ENCODE assay signal across 8 cellular contexts in genomic region chr22:23282089-23282501, GRCh38.
DNase-seq lines count a peak whose midpoint lies in the region; ATAC-seq and TF ChIP-seq lines count a peak whose summit lies in the region.

No MANE protein-coding gene starts in this region.

- no peak overlapping the region for H3K4me3 Mint-ChIP-seq in WTC11

- ATAC-seq in psoas muscle (peak; percentile 47 to 68 (median 58)), HG03571 (IDR thresholded peaks at IDR 0.05; ENCODE audit: unreplicated experiment) (no peak), HG03521 (IDR thresholded peaks at IDR 0.05; ENCODE audit: unreplicated experiment) (no peak), GM18907 (IDR thresholded peaks at IDR 0.05; ENCODE audit: unreplicated experiment) (no peak), WTC11 (no peak)

- H3K27ac Mint-ChIP-seq in WTC11: no peak overlapping the region

- no peak overlapping the region for H2AFZ ChIP-seq in OCI-LY7 (ENCODE audit: low read length)

- H3K36me3 Mint-ChIP-seq in WTC11: peaks cover 31% of the 10 kb centered on the region

- H3K9me2 ChIP-seq in OCI-LY7 (ENCODE audit: insufficient read depth, low read length): no peaks in the 10 kb centered on the region

- H3K4me1 Mint-ChIP-seq in WTC11: no peaks in the 10 kb centered on the region; the same call in 1 of the 2 replicates

- H3K27ac ChIP-seq in OCI-LY7 (ENCODE audit: low read depth, low read length, poor library complexity, severe bottlenecking) (no peak overlapping the region), psoas muscle (no peak overlapping the region)

- no peaks in the 10 kb centered on the region for H3K27me3 Mint-ChIP-seq in WTC11 (ENCODE audit: low read depth)

- H3K9me3 ChIP-seq in OCI-LY7 (ENCODE audit: low read length): no peaks in the 10 kb centered on the region
- no peaks in the 10 kb centered on the region for H3K9me3 ChIP-seq in psoas muscle

- CTCF ChIA-PET in OCI-LY7 (lab: Charles Lee; ENCODE audit: unreplicated experiment): interaction anchor here (0.6 to 1.9 kb wide), 4 partner anchors 77 to 108 kb away, joined by 3 to 10 read pairs (median 3); no protein-coding TSS in a partner anchor
- CTCF ChIA-PET in WTC11 (lab: Charles Lee): interaction anchor here (0.6 to 2.3 kb wide), 55 partner anchors 9 to 612 kb away, joined by 3 to 114 read pairs (median 5); partner anchors contain the start of genes BCR, GNAZ, MIF and RAB36

- TF ChIP-seq CTCF in OCI-LY7 (conservative IDR thresholded peaks at IDR 0.05; ENCODE audit: low read length) (peak; percentile 64), psoas muscle (IDR thresholded peaks at IDR 0.05) (no peak), WTC11 (IDR thresholded peaks at IDR 0.05) (no peak)

- H3K27me3 ChIP-seq in psoas muscle (ENCODE audit: insufficient read depth in 3 of 3, low read length in 2 of 3): no peaks in the 10 kb centered on the region

- H3K9me3 Mint-ChIP-seq in WTC11: no peaks in the 10 kb centered on the region

- WGBS in psoas muscle, 3 donors: 22 to 27% (median 24%) methylated on average over 16 of the region's 16 CpGs

- BruUV-seq in OCI-LY7 (replicated peaks; lab: Mats Ljungman, UMichigan): no TSS peak

- POLR2A ChIA-PET in OCI-LY7 (lab: Charles Lee): no interaction called here
- POLR2A ChIA-PET in WTC11 (lab: Charles Lee): interaction anchor here (0.6 to 1.1 kb wide), 6 partner anchors 12 to 451 kb away, joined by 3 to 4 read pairs (median 3); no protein-coding TSS in a partner anchor

- peaks cover 16% of the 10 kb centered on the region for H3K4me1 ChIP-seq in OCI-LY7 (ENCODE audit: insufficient read depth, low read length, poor library complexity, severe bottlenecking)
- H3K4me1 ChIP-seq in psoas muscle: no peaks in the 10 kb centered on the region

- DNase-seq in DMS79 treated with DMSO at 0.1 percent for 48 hours (lab: John Stamatoyannopoulos, UW) (peak; percentile 66), OCI-LY7 (ENCODE audit: low spot score) (no peak), fibroblast of gingiva (ENCODE audit: low read depth) (peak; percentile 82), psoas muscle (peak; percentile 60 to 64), WTC11 (ENCODE audit: low spot score) (no peak)

- H3K4me2 ChIP-seq in OCI-LY7 (ENCODE audit: low read length): no peak overlapping the region

- no peaks in the 10 kb centered on the region for H4K20me1 ChIP-seq in OCI-LY7 (ENCODE audit: insufficient read depth, low read length)

- intact Hi-C loops in OCI-LY7 (cut with micrococcal nuclease; ENCODE audit: unreplicated experiment): loop anchor here (5.0 kb wide), 1 partner anchor 325 kb away; no protein-coding TSS in a partner anchor
- intact Hi-C loops in psoas muscle (cut with DNase I): loop anchor here in 1 of 2 donors (5.0 kb wide), 1 partner anchor 325 kb away; no protein-coding TSS in a partner anchor

- no peaks in the 10 kb centered on the region for H3K79me2 ChIP-seq in OCI-LY7 (ENCODE audit: insufficient read depth, low read depth, low read length)

- peaks cover 31% of the 10 kb centered on the region; the same call in 1 of the 2 replicates for H3K36me3 ChIP-seq in OCI-LY7 (ENCODE audit: insufficient read depth, low read length)
- no peaks in the 10 kb centered on the region for H3K36me3 ChIP-seq in psoas muscle (ENCODE audit: insufficient read depth in 1 of 2, low read depth in 1 of 2)

- H3K4me3 ChIP-seq in OCI-LY7 (ENCODE audit: low read depth, low read length, poor library complexity, severe bottlenecking): no peak overlapping the region
- no peak overlapping the region for H3K4me3 ChIP-seq in psoas muscle

TF ChIP-seq in WTC11, 78 proteins besides CTCF, POLR2A, EP300 and RAD21 (continues in another document):
- TF ChIP-seq, protein P1, sequence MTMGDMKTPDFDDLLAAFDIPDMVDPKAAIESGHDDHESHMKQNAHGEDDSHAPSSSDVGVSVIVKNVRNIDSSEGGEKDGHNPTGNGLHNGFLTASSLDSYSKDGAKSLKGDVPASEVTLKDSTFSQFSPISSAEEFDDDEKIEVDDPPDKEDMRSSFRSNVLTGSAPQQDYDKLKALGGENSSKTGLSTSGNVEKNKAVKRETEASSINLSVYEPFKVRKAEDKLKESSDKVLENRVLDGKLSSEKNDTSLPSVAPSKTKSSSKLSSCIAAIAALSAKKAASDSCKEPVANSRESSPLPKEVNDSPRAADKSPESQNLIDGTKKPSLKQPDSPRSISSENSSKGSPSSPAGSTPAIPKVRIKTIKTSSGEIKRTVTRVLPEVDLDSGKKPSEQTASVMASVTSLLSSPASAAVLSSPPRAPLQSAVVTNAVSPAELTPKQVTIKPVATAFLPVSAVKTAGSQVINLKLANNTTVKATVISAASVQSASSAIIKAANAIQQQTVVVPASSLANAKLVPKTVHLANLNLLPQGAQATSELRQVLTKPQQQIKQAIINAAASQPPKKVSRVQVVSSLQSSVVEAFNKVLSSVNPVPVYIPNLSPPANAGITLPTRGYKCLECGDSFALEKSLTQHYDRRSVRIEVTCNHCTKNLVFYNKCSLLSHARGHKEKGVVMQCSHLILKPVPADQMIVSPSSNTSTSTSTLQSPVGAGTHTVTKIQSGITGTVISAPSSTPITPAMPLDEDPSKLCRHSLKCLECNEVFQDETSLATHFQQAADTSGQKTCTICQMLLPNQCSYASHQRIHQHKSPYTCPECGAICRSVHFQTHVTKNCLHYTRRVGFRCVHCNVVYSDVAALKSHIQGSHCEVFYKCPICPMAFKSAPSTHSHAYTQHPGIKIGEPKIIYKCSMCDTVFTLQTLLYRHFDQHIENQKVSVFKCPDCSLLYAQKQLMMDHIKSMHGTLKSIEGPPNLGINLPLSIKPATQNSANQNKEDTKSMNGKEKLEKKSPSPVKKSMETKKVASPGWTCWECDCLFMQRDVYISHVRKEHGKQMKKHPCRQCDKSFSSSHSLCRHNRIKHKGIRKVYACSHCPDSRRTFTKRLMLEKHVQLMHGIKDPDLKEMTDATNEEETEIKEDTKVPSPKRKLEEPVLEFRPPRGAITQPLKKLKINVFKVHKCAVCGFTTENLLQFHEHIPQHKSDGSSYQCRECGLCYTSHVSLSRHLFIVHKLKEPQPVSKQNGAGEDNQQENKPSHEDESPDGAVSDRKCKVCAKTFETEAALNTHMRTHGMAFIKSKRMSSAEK (CRISPR knock-in tag; IDR thresholded peaks at IDR 0.05; ENCODE audit: borderline replicate concordance): no peak
- TF ChIP-seq MYBL2 (CRISPR knock-in tag; IDR thresholded peaks at IDR 0.05): no peak
- no peak for TF ChIP-seq KAT7 (CRISPR knock-in tag; IDR thresholded peaks at IDR 0.05; ENCODE audit: borderline replicate concordance)
- no peak for TF ChIP-seq ZNF512 (CRISPR knock-in tag; IDR thresholded peaks at IDR 0.05; ENCODE audit: borderline replicate concordance)
- TF ChIP-seq NR3C1 (CRISPR knock-in tag; conservative IDR thresholded peaks at IDR 0.05; ENCODE audit: low read depth): no peak
- no peak for TF ChIP-seq FOXP1 (CRISPR knock-in tag; IDR thresholded peaks at IDR 0.05; ENCODE audit: borderline replicate concordance)
- TF ChIP-seq ZNF138 (CRISPR knock-in tag; conservative IDR thresholded peaks at IDR 0.05): no peak
- no peak for TF ChIP-seq RELA (CRISPR knock-in tag; IDR thresholded peaks at IDR 0.05; ENCODE audit: borderline replicate concordance)
- TF ChIP-seq CREB1 (CRISPR knock-in tag; IDR thresholded peaks at IDR 0.05): no peak
- TF ChIP-seq, protein P2, sequence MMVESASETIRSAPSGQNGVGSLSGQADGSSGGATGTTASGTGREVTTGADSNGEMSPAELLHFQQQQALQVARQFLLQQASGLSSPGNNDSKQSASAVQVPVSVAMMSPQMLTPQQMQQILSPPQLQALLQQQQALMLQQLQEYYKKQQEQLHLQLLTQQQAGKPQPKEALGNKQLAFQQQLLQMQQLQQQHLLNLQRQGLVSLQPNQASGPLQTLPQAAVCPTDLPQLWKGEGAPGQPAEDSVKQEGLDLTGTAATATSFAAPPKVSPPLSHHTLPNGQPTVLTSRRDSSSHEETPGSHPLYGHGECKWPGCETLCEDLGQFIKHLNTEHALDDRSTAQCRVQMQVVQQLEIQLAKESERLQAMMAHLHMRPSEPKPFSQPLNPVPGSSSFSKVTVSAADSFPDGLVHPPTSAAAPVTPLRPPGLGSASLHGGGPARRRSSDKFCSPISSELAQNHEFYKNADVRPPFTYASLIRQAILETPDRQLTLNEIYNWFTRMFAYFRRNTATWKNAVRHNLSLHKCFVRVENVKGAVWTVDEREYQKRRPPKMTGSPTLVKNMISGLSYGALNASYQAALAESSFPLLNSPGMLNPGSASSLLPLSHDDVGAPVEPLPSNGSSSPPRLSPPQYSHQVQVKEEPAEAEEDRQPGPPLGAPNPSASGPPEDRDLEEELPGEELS (CRISPR knock-in tag; IDR thresholded peaks at IDR 0.05): no peak
- TF ChIP-seq ETV6 (CRISPR knock-in tag; IDR thresholded peaks at IDR 0.05): no peak
- no peak for TF ChIP-seq NFE2L1 (CRISPR knock-in tag; IDR thresholded peaks at IDR 0.05)
- TF ChIP-seq RORB (CRISPR knock-in tag; IDR thresholded peaks at IDR 0.05): no peak
- no peak for TF ChIP-seq GTF2I (CRISPR knock-in tag; conservative IDR thresholded peaks at IDR 0.05)
- no peak for TF ChIP-seq ATF1 (CRISPR knock-in tag; IDR thresholded peaks at IDR 0.05)
- no peak for TF ChIP-seq FOXJ3 (CRISPR knock-in tag; IDR thresholded peaks at IDR 0.05; ENCODE audit: borderline replicate concordance)

Comparison
In these comparisons a context has a peak if more than half of its experiments do, and no peak if none do; other contexts are left out.
1. DNase-seq: peak in DMS79 treated with DMSO at 0.1 percent for 48 hours (single experiment), fibroblast of gingiva (single experiment) and psoas muscle (2 of 2); none in OCI-LY7 (single experiment) and WTC11 (single experiment).
2. ATAC-seq: peak in psoas muscle (4 of 4); none in HG03571 (single experiment), HG03521 (single experiment), GM18907 (single experiment) and WTC11 (single experiment).